14 cellular contexts compared by ENCODE assay signal in genomic region chr17:38403491-38403890, GRCh38. TPM values are rescaled to one million over a fixed set of nuclear protein-coding genes. Genes with fewer than 3 reads are reported as not detected.
DNase-seq lines count a peak whose midpoint lies in the region; ATAC-seq and TF ChIP-seq lines count a peak whose summit lies in the region.
"Had no signal": no experiment of that assay in that cellular context is flagged by ENCODE, and none has a peak within 500 bp of the region (broad histone marks: within the 10 kb centered on the region; RNA-seq: fewer than 3 reads in every experiment).

No MANE protein-coding gene starts in this region.

- no peaks in the 10 kb centered on the region for H3K9me3 ChIP-seq in left ventricle myocardium inferior (replicated peaks)

- H3K27ac Mint-ChIP-seq in stimulated activated naive CD8-positive, alpha-beta T cell treated with anti-CD3 and anti-CD28 coated beads, Interleukin-15, amount 100 ng/mL, for 72 hours, result no peak overlapping the region

- no peak overlapping the region for H3K4me3 ChIP-seq in left ventricle myocardium inferior

- no peaks in the 10 kb centered on the region for H3K9me3 Mint-ChIP-seq in stimulated activated naive CD8-positive, alpha-beta T cell treated with anti-CD3 and anti-CD28 coated beads, Interleukin-15, amount 100 ng/mL, for 72 hours
- H3K9me3 Mint-ChIP-seq: neural crest cell had no signal

- no peak for TF ChIP-seq CTCF in left ventricle myocardium inferior (IDR thresholded peaks at IDR 0.05; ENCODE audit: borderline replicate concordance)

- no peak overlapping the region for H3K27ac ChIP-seq in left ventricle myocardium inferior (replicated peaks)
- H3K27ac ChIP-seq: epithelial cell of prostate had no signal

- no peaks in the 10 kb centered on the region for H3K4me1 ChIP-seq in left ventricle myocardium inferior

- no peaks in the 10 kb centered on the region for H3K27me3 ChIP-seq in left ventricle myocardium inferior (ENCODE audit: low read depth)

- intact Hi-C loops in Right ventricle myocardium superior (cut with DNase I) (no loop called here), left ventricle myocardium inferior (cut with micrococcal nuclease) (loop anchor here (5.0 kb wide), 1 partner anchor 56 kb away; no protein-coding TSS in a partner anchor)

- H3K36me3 ChIP-seq in left ventricle myocardium inferior, result peaks cover 37% of the 10 kb centered on the region

- H3K4me3 Mint-ChIP-seq in stimulated activated naive CD8-positive, alpha-beta T cell treated with anti-CD3 and anti-CD28 coated beads, Interleukin-15, amount 100 ng/mL, for 72 hours, result no peak overlapping the region
- H3K4me3 Mint-ChIP-seq: neural crest cell had no signal

- no peaks in the 10 kb centered on the region for H3K27me3 Mint-ChIP-seq in stimulated activated naive CD8-positive, alpha-beta T cell treated with anti-CD3 and anti-CD28 coated beads, Interleukin-15, amount 100 ng/mL, for 72 hours

- no peaks in the 10 kb centered on the region for H3K4me1 Mint-ChIP-seq in stimulated activated naive CD8-positive, alpha-beta T cell treated with anti-CD3 and anti-CD28 coated beads, Interleukin-15, amount 100 ng/mL, for 72 hours

- DNase-seq in Right ventricle myocardium superior (no peak), left ventricle myocardium inferior (no peak), NCI-H526 (lab: John Stamatoyannopoulos, UW) (peak; percentile 25 to 64), fibroblast of gingiva (ENCODE audit: low read depth) (peak; percentile 33), stromal cell of bone marrow (ENCODE audit: low read depth) (peak; percentile 47), GM19238 (ENCODE audit: insufficient read length, low spot score) (no peak)
- no peak for DNase-seq in stimulated activated naive CD8-positive, alpha-beta T cell treated with anti-CD3 and anti-CD28 coated beads, Interleukin-15, amount 100 ng/mL, for 72 hours
- no peak for DNase-seq in stimulated activated CD4-positive, alpha-beta T cell treated with anti-CD3 and anti-CD28 coated beads, Interleukin-15, amount 100 ng/mL, for 24 hours
- DNase-seq: activated CD4-positive, CD25-positive, alpha-beta regulatory T cell; activated T-cell treated with anti-CD3 and anti-CD28 coated beads, Interleukin-2, amount 50 U/mL, for 48 hours; NCI-H1048; stimulated activated CD4-positive, alpha-beta T cell treated with anti-CD3 and anti-CD28 coated beads, Interleukin-2, amount 100 ng/mL, for 48 hours had no signal

- ATAC-seq in Right ventricle myocardium superior (ENCODE audit: poor library complexity), result peak; percentile 36
- no peak for ATAC-seq in stimulated activated naive CD8-positive, alpha-beta T cell treated with anti-CD3 and anti-CD28 coated beads, Interleukin-15, amount 100 ng/mL, for 72 hours

RNA-seq across cellular contexts. Expression of gene ARHGAP23, which starts 24.8 kb away (rescaled TPM):
- total RNA-seq in Right ventricle myocardium superior, result 58.3 TPM
- 60.8 TPM for total RNA-seq in left ventricle myocardium inferior

RNA-seq across cellular contexts. Expression of gene SOCS7, which starts 51.8 kb away (rescaled TPM):
- total RNA-seq in Right ventricle myocardium superior (10.1 TPM), left ventricle myocardium inferior (13.2 TPM)

RNA-seq across cellular contexts. Expression of gene GPR179, which starts 59.7 kb away (rescaled TPM):
- 0.16 TPM for total RNA-seq in Right ventricle myocardium superior
- total RNA-seq in left ventricle myocardium inferior, result 0.05 TPM

Comparison
In these comparisons a context has a peak if more than half of its experiments do, and no peak if none do; other contexts are left out.
1. DNase-seq: peak in NCI-H526 (2 of 2), fibroblast of gingiva (single experiment) and stromal cell of bone marrow (single experiment); none in Right ventricle myocardium superior (single experiment), left ventricle myocardium inferior (single experiment), stimulated activated naive CD8-positive, alpha-beta T cell treated with anti-CD3 and anti-CD28 coated beads, Interleukin-15, amount 100 ng/mL, for 72 hours (0 of 2), stimulated activated CD4-positive, alpha-beta T cell treated with anti-CD3 and anti-CD28 coated beads, Interleukin-15, amount 100 ng/mL, for 24 hours (single experiment) and GM19238 (single experiment).